In the genomic region with DNA sequence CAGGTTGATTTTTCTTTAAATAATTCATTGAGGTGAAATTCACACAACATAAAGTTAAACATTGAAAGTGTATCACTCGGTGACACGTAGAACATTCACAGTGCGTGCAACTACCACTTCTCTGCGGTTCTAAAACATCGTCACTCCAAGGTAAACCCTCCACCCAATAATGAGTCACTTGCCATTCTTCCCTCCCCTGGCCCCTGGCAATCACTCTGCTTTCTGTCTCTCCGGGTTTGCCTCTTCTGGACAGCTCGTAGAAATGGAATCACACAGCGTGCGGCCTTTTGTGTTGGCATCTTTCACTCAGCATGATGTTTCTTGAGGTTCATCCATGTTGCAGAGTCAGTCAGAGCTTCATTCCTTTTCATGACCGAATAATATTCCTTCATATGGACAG, we compare ENCODE assay signal across 32 cellular contexts. TPM values are rescaled to one million over a fixed set of nuclear protein-coding genes. Genes with fewer than 3 reads are reported as not detected.
"Had no signal": no experiment of that assay in that cellular context is flagged by ENCODE, and none has a peak within 500 bp of the region (broad histone marks: within the 10 kb centered on the region; RNA-seq: fewer than 3 reads in every experiment).

No MANE protein-coding gene starts in this region.

- H3K4me1 ChIP-seq: ascending aorta had no signal

- H3K36me3 ChIP-seq: ascending aorta, cardiac muscle cell had no signal

- H3K4me3 ChIP-seq: ascending aorta, cardiac muscle cell had no signal

- H3K9me3 ChIP-seq: ascending aorta had no signal

- FAIRE-seq: bronchial epithelial cell, TTC549 had no signal

- H3K27ac ChIP-seq: ascending aorta, cardiac muscle cell, VCaP had no signal

- ATAC-seq: activated CD8-positive, alpha-beta T cell treated with anti-CD3 and anti-CD28 coated beads for 36 hours; activated naive CD8-positive, alpha-beta T cell treated with anti-CD3 and anti-CD28 coated beads, Interleukin-2, amount 50 U/mL, for 24 hours; activated T-cell treated with anti-CD3 and anti-CD28 coated beads, Interleukin-2, amount 50 U/mL, for 4 hours; activated T-cell treated with anti-CD3 and anti-CD28 coated beads, Interleukin-2, amount 50 U/mL, for 72 hours; activated T-helper 17 cell treated with anti-CD3 and anti-CD28 coated beads, Interleukin-2, amount 50 U/mL, for 72 hours had no signal

- H3K27me3 ChIP-seq: ascending aorta had no signal

- DNase-seq: activated B cell treated with CpG ODN at 0.5 μM for 24 hours; activated CD4-positive, alpha-beta memory T cell treated with anti-CD3 and anti-CD28 coated beads for 36 hours; activated CD4-positive, alpha-beta T cell treated with anti-CD3 and anti-CD28 coated beads for 4 hours; activated CD4-positive, alpha-beta T cell treated with anti-CD3 and anti-CD28 coated beads, Interleukin-2, amount 10 ng/mL, durations not matched to agents 24 days and 14 days; activated CD4-positive, alpha-beta T cell treated with anti-CD3 and anti-CD28 coated beads, Interleukin-2, amount 50 U/mL, for 1 hour; activated CD4-positive, alpha-beta T cell treated with anti-CD3 and anti-CD28 coated beads, Interleukin-2, amount 50 U/mL, for 4 hours; activated CD4-positive, CD25-positive, alpha-beta regulatory T cell treated with anti-CD3 and anti-CD28 coated beads, Interleukin-2, amount 50 U/mL, for 72 hours; activated CD8-positive, alpha-beta memory T cell treated with anti-CD3 and anti-CD28 coated beads, Interleukin-2, amount 50 U/mL, for 4 hours; activated CD8-positive, alpha-beta T cell treated with anti-CD3 and anti-CD28 coated beads for 36 hours; activated effector memory CD4-positive, alpha-beta T cell treated with anti-CD3 and anti-CD28 coated beads, Interleukin-2, amount 50 U/mL, for 16 hours; activated gamma-delta T cell treated with Interleukin-2 at 50 U/mL for 16 hours; activated naive CD4-positive, alpha-beta T cell; activated naive CD4-positive, alpha-beta T cell treated with anti-CD3 and anti-CD28 coated beads for 36 hours; activated naive CD8-positive, alpha-beta T cell treated with anti-CD3 and anti-CD28 coated beads, Interleukin-2, amount 10 ng/mL, durations not matched to agents 7 days and 5 days; activated naive CD8-positive, alpha-beta T cell treated with anti-CD3 and anti-CD28 coated beads, Interleukin-2, amount 50 U/mL, for 24 hours; activated T-cell treated with anti-CD3 and anti-CD28 coated beads for 4 hours; activated T-cell treated with anti-CD3 and anti-CD28 coated beads, Interleukin-2, amount 50 U/mL, for 1 hour; activated T-cell treated with anti-CD3 and anti-CD28 coated beads, Interleukin-2, amount 50 U/mL, for 4 hours; activated T-cell treated with anti-CD3 and anti-CD28 coated beads, Interleukin-2, amount 50 U/mL, for 72 hours; amygdala; anterior cingulate cortex; central memory CD4-positive, alpha-beta T cell; T-helper 1 cell; T-helper 2 cell; T-helper 9 cell had no signal

RNA-seq across cellular contexts. Expression of a gene that starts 18.9 kb away (rescaled TPM):
- total RNA-seq: activated B cell treated with CpG ODN at 0.5 μM for 24 hours; activated CD4-positive, alpha-beta memory T cell treated with anti-CD3 and anti-CD28 coated beads for 36 hours; activated CD4-positive, alpha-beta T cell treated with anti-CD3 and anti-CD28 coated beads, Interleukin-2, amount 10 ng/mL, durations not matched to agents 24 days and 14 days; activated CD8-positive, alpha-beta T cell treated with anti-CD3 and anti-CD28 coated beads for 36 hours; activated naive CD4-positive, alpha-beta T cell treated with anti-CD3 and anti-CD28 coated beads for 36 hours; activated naive CD8-positive, alpha-beta T cell treated with anti-CD3 and anti-CD28 coated beads, Interleukin-2, amount 10 ng/mL, durations not matched to agents 7 days and 5 days; activated T-cell treated with anti-CD3 and anti-CD28 coated beads, Interleukin-2, amount 50 U/mL, for 4 hours; activated T-cell treated with anti-CD3 and anti-CD28 coated beads, Interleukin-2, amount 50 U/mL, for 72 hours; activated T-helper 1 cell treated with anti-CD3 and anti-CD28 coated beads, Interleukin-12 subunit alpha, Interleukin-12 subunit beta, Interleukin-2, Interleukin-4 antibody, amounts not matched to agents 30 ng/mL and 10 ng/mL and 1 ng/mL, durations not matched to agents 14 hours and 24 hours and 36 hours; activated T-helper 17 cell treated with anti-CD3 and anti-CD28 coated beads, Interleukin-2, amount 50 U/mL, for 72 hours had no signal
- polyA plus RNA-seq: cardiac muscle cell had no signal
